In the genomic region with DNA sequence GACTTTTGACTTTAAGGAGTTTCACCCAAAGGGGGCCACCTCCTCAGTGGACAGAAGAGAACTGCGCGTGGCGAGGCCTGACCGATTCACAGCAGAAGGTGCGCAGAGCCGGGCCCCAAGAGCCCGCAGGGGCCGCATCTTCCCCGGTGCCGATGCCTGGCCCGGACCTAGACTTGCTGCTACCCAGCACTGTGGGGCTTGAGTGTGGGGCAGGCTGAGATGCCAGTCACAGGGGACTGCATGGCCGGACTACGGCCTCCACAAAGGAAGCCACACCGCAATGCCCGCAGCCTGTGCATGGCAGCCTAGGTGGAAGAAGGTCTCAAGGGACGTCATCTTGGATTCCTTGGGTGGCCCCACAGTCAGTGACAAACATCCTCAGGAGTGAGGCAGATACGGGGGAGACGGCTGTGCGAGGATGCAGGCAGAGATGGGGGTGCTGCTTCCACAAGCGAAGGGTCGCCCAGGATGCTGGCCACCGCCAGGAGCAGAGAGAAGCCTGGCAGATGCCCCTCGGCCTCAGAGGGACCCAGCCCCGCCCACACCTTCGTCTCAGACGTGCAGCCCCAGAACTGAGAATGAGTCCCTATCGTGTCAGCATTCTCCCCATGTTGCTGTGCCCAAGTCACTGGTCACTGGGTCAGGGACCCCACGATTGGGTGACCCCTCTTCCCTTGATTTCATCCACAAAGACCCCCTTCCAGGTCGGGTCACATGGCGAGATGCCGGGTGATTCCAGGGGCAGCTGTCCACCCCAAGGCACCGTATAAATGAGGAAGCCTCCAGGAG, we compare ENCODE assay signal across 19 cellular contexts. TPM values are rescaled to one million over a fixed set of nuclear protein-coding genes. Genes with fewer than 3 reads are reported as not detected.
A peak's percentile ranks its signal among the peaks of the same experiment; 100 is the strongest.
DNase-seq lines count a peak whose midpoint lies in the region; ATAC-seq and TF ChIP-seq lines count a peak whose summit lies in the region.
"Had no signal": no experiment of that assay in that cellular context is flagged by ENCODE, and none has a peak within 500 bp of the region (broad histone marks: within the 10 kb centered on the region; RNA-seq: fewer than 3 reads in every experiment).

No MANE protein-coding gene starts in this region.

- peaks cover 51% of the 10 kb centered on the region for H3K4me1 Mint-ChIP-seq in activated T-cell treated with anti-CD3 and anti-CD28 coated beads, Interleukin-2, amount 50 U/mL, for 72 hours (ENCODE audit: low read depth)
- peaks cover 77% of the 10 kb centered on the region for H3K4me1 Mint-ChIP-seq in dendritic cell treated with granulocyte-macrophage colony-stimulating factor and Interleukin-4, amounts not matched to agents 40 ng/mL and 50 ng/mL, for 4 days (ENCODE audit: low read depth)
- peaks cover 66% of the 10 kb centered on the region for H3K4me1 Mint-ChIP-seq in stimulated activated memory B cell treated with anti-CD40 and anti-IgM and Interleukin-4, amounts not matched to agents 10 μg/mL and 1 μg/mL and 100 μg/mL, for 72 hours

- peak overlapping the region; percentile 99 to 100 for H3K4me3 Mint-ChIP-seq in activated T-cell treated with anti-CD3 and anti-CD28 coated beads, Interleukin-2, amount 50 U/mL, for 72 hours
- H3K4me3 Mint-ChIP-seq in dendritic cell treated with granulocyte-macrophage colony-stimulating factor and Interleukin-4, amounts not matched to agents 40 ng/mL and 50 ng/mL, for 4 days, result no peak overlapping the region
- H3K4me3 Mint-ChIP-seq in stimulated activated memory B cell treated with anti-CD40 and anti-IgM and Interleukin-4, amounts not matched to agents 10 μg/mL and 1 μg/mL and 100 μg/mL, for 72 hours, result peak overlapping the region; percentile 89

- TF ChIP-seq CTCF in RWPE1 (conservative IDR thresholded peaks at IDR 0.05; ENCODE audit: low read depth), result no peak

- CTCF ChIA-PET in RWPE1 (lab: Yijun Ruan, JAX), result no interaction called here

- H3K9me3 Mint-ChIP-seq in activated T-cell treated with anti-CD3 and anti-CD28 coated beads, Interleukin-2, amount 50 U/mL, for 72 hours, result no peaks in the 10 kb centered on the region
- no peaks in the 10 kb centered on the region for H3K9me3 Mint-ChIP-seq in dendritic cell treated with granulocyte-macrophage colony-stimulating factor and Interleukin-4, amounts not matched to agents 40 ng/mL and 50 ng/mL, for 4 days
- no peaks in the 10 kb centered on the region for H3K9me3 Mint-ChIP-seq in stimulated activated memory B cell treated with anti-CD40 and anti-IgM and Interleukin-4, amounts not matched to agents 10 μg/mL and 1 μg/mL and 100 μg/mL, for 72 hours

- H3K27ac Mint-ChIP-seq in activated T-cell treated with anti-CD3 and anti-CD28 coated beads, Interleukin-2, amount 50 U/mL, for 72 hours, result peak overlapping the region; percentile 62
- H3K27ac Mint-ChIP-seq in dendritic cell treated with granulocyte-macrophage colony-stimulating factor and Interleukin-4, amounts not matched to agents 40 ng/mL and 50 ng/mL, for 4 days, result peak overlapping the region; percentile 100
- peak overlapping the region; percentile 89 for H3K27ac Mint-ChIP-seq in stimulated activated memory B cell treated with anti-CD40 and anti-IgM and Interleukin-4, amounts not matched to agents 10 μg/mL and 1 μg/mL and 100 μg/mL, for 72 hours

- no peaks in the 10 kb centered on the region for H3K27me3 Mint-ChIP-seq in activated T-cell treated with anti-CD3 and anti-CD28 coated beads, Interleukin-2, amount 50 U/mL, for 72 hours (ENCODE audit: low read depth)
- no peaks in the 10 kb centered on the region for H3K27me3 Mint-ChIP-seq in dendritic cell treated with granulocyte-macrophage colony-stimulating factor and Interleukin-4, amounts not matched to agents 40 ng/mL and 50 ng/mL, for 4 days
- H3K27me3 Mint-ChIP-seq in stimulated activated memory B cell treated with anti-CD40 and anti-IgM and Interleukin-4, amounts not matched to agents 10 μg/mL and 1 μg/mL and 100 μg/mL, for 72 hours, result no peaks in the 10 kb centered on the region

- H3K27ac ChIP-seq in RWPE1, result peak overlapping the region; percentile 98
- H3K27ac ChIP-seq: body of pancreas, colonic mucosa, foreskin keratinocyte, GM23248, vagina had no signal

- H3K36me3 Mint-ChIP-seq in activated T-cell treated with anti-CD3 and anti-CD28 coated beads, Interleukin-2, amount 50 U/mL, for 72 hours (ENCODE audit: insufficient read depth in 2 of 2), result peaks cover 6 to 36% of the 10 kb centered on the region in 2 donors
- H3K36me3 Mint-ChIP-seq in dendritic cell treated with granulocyte-macrophage colony-stimulating factor and Interleukin-4, amounts not matched to agents 40 ng/mL and 50 ng/mL, for 4 days (ENCODE audit: low read depth), result peaks cover 98% of the 10 kb centered on the region
- peaks cover 72% of the 10 kb centered on the region for H3K36me3 Mint-ChIP-seq in stimulated activated memory B cell treated with anti-CD40 and anti-IgM and Interleukin-4, amounts not matched to agents 10 μg/mL and 1 μg/mL and 100 μg/mL, for 72 hours

- POLR2A ChIA-PET in RWPE1 (lab: Yijun Ruan, JAX; ENCODE audit: low non-redundant PET), result no interaction called here

- no peak for DNase-seq in activated T-cell treated with anti-CD3 and anti-CD28 coated beads, Interleukin-2, amount 50 U/mL, for 72 hours
- no peak for DNase-seq in activated T-cell treated with anti-CD3 and anti-CD28 coated beads, Interleukin-2, amount 50 U/mL, for 48 hours
- DNase-seq in RWPE1 (ENCODE audit: low spot score) (no peak), NCI-H1930 (lab: John Stamatoyannopoulos, UW) (no peak), midbrain (lab: John Stamatoyannopoulos, UW) (no peak)
- DNase-seq: activated CD4-positive, alpha-beta T cell treated with anti-CD3 and anti-CD28 coated beads for 48 hours; activated effector memory CD4-positive, alpha-beta T cell treated with Interleukin-2 at 50 U/mL for 16 hours; body of pancreas; colonic mucosa; foreskin keratinocyte; GM23248; left cardiac atrium; NCI-H187 treated with DMSO at 0.1 percent for 48 hours; NCI-H446 treated with DMSO at 0.1 percent for 48 hours; substantia nigra had no signal

- intact Hi-C loops in dendritic cell treated with granulocyte-macrophage colony-stimulating factor and Interleukin-4, amounts not matched to agents 40 ng/mL and 50 ng/mL, for 4 days (cut with micrococcal nuclease), result no loop called here

- no peak for ATAC-seq in activated T-cell treated with anti-CD3 and anti-CD28 coated beads, Interleukin-2, amount 50 U/mL, for 72 hours (replicated peaks in 1 of 2)
- ATAC-seq in stimulated activated memory B cell treated with anti-CD40 and anti-IgM and Interleukin-4, amounts not matched to agents 10 μg/mL and 1 μg/mL and 100 μg/mL, for 72 hours, result no peak
- no peak for ATAC-seq in HG03571 (IDR thresholded peaks at IDR 0.05; ENCODE audit: unreplicated experiment)
- ATAC-seq: body of pancreas, foreskin keratinocyte, left cardiac atrium had no signal

RNA-seq across cellular contexts. Expression of a gene that starts 16.9 kb away (rescaled TPM):
- 100 to 1,000 TPM; 129 to 134 TPM for total RNA-seq in activated T-cell treated with anti-CD3 and anti-CD28 coated beads, Interleukin-2, amount 50 U/mL, for 72 hours

RNA-seq across cellular contexts. Expression of a gene that starts 17.4 kb away (rescaled TPM):
- 10 to 100 TPM; 28.5 to 36.9 TPM for total RNA-seq in activated T-cell treated with anti-CD3 and anti-CD28 coated beads, Interleukin-2, amount 50 U/mL, for 72 hours

RNA-seq across cellular contexts. Expression of a gene that starts 28.2 kb away (rescaled TPM):
- 100 to 1,000 TPM; 120 to 121 TPM for total RNA-seq in activated T-cell treated with anti-CD3 and anti-CD28 coated beads, Interleukin-2, amount 50 U/mL, for 72 hours
